ENCODE assay signal across 12 cellular contexts in genomic region chr7:22550514-22551010, GRCh38. TPM values are rescaled to one million over a fixed set of nuclear protein-coding genes. Genes with fewer than 3 reads are reported as not detected.
DNase-seq lines count a peak whose midpoint lies in the region; ATAC-seq, FAIRE-seq and TF ChIP-seq lines count a peak whose summit lies in the region.
"Had no signal": no experiment of that assay in that cellular context is flagged by ENCODE, and none has a peak within 500 bp of the region (broad histone marks: within the 10 kb centered on the region; RNA-seq: fewer than 3 reads in every experiment).

No MANE protein-coding gene starts in this region.

- H4K20me1 ChIP-seq in astrocyte (ENCODE audit: insufficient read depth, low read length) = no peaks in the 10 kb centered on the region

- no peak overlapping the region for H4K91ac ChIP-seq in mesenchymal stem cell (ENCODE audit: low read length)

- ATAC-seq in activated naive CD8-positive, alpha-beta T cell treated with anti-CD3 and anti-CD28 coated beads, Interleukin-2, amount 10 ng/mL, durations not matched to agents 7 days and 5 days (ENCODE audit: low read depth) = no peak
- no peak for ATAC-seq in activated naive CD8-positive, alpha-beta T cell treated with anti-CD3 and anti-CD28 coated beads, Interleukin-2, amount 50 U/mL, for 24 hours
- ATAC-seq in GM18867 (IDR thresholded peaks at IDR 0.05; ENCODE audit: unreplicated experiment) = no peak
- ATAC-seq in Right ventricle myocardium superior (ENCODE audit: poor library complexity) = no peak

- TF ChIP-seq CTCF in astrocyte (IDR thresholded peaks at IDR 0.05; ENCODE audit: insufficient read depth, low read depth, low read length) = no peak

- H3K27ac ChIP-seq in astrocyte (ENCODE audit: low read depth, low read length) (no peak overlapping the region), mesenchymal stem cell (ENCODE audit: low read length, poor library complexity, severe bottlenecking) (no peak overlapping the region)
- H3K27ac ChIP-seq: skin epidermis had no signal

- H2BK5ac ChIP-seq in mesenchymal stem cell (ENCODE audit: low read depth, low read length, poor library complexity, severe bottlenecking) = no peak overlapping the region

- no peaks in the 10 kb centered on the region for H3K36me3 Mint-ChIP-seq in activated naive CD8-positive, alpha-beta T cell treated with anti-CD3 and anti-CD28 coated beads, Interleukin-2, amount 10 ng/mL, durations not matched to agents 7 days and 5 days
- H3K36me3 Mint-ChIP-seq in activated naive CD8-positive, alpha-beta T cell treated with anti-CD3 and anti-CD28 coated beads, Interleukin-2, amount 50 U/mL, for 24 hours (ENCODE audit: low read depth) = no peaks in the 10 kb centered on the region
- H3K36me3 Mint-ChIP-seq in astrocyte (ENCODE audit: low read depth, unreplicated experiment) = no peaks in the 10 kb centered on the region

- no peak overlapping the region for H3K27ac Mint-ChIP-seq in activated naive CD8-positive, alpha-beta T cell treated with anti-CD3 and anti-CD28 coated beads, Interleukin-2, amount 10 ng/mL, durations not matched to agents 7 days and 5 days
- no peak overlapping the region for H3K27ac Mint-ChIP-seq in activated naive CD8-positive, alpha-beta T cell treated with anti-CD3 and anti-CD28 coated beads, Interleukin-2, amount 50 U/mL, for 24 hours
- no peak overlapping the region for H3K27ac Mint-ChIP-seq in astrocyte (ENCODE audit: unreplicated experiment)
- H3K27ac Mint-ChIP-seq: activated T-helper 17 cell treated with anti-CD3 and anti-CD28 coated beads, Interleukin-2, amount 50 U/mL, for 72 hours had no signal

- H3K36me3 ChIP-seq in astrocyte (ENCODE audit: insufficient read depth, low read length) (no peaks in the 10 kb centered on the region), mesenchymal stem cell (ENCODE audit: control insufficient read depth in 1 of 2, insufficient read depth in 2 of 2, low read depth in 1 of 2, low read length in 2 of 2) (no peaks in the 10 kb centered on the region)

- peaks cover 18% of the 10 kb centered on the region for H3K4me1 Mint-ChIP-seq in activated naive CD8-positive, alpha-beta T cell treated with anti-CD3 and anti-CD28 coated beads, Interleukin-2, amount 10 ng/mL, durations not matched to agents 7 days and 5 days
- peaks cover 14% of the 10 kb centered on the region for H3K4me1 Mint-ChIP-seq in activated naive CD8-positive, alpha-beta T cell treated with anti-CD3 and anti-CD28 coated beads, Interleukin-2, amount 50 U/mL, for 24 hours
- peaks cover 3% of the 10 kb centered on the region for H3K4me1 Mint-ChIP-seq in astrocyte (ENCODE audit: low read depth, unreplicated experiment)

- H3K4me3 ChIP-seq in astrocyte (ENCODE audit: insufficient read depth, low read depth, low read length) = no peak overlapping the region
- H3K4me3 ChIP-seq in mesenchymal stem cell (ENCODE audit: insufficient read depth in 1 of 2, low read depth in 1 of 2, low read length in 2 of 2) = peak overlapping the region in 1 of 2 experiments; percentile 75

- H3K9ac ChIP-seq in astrocyte (ENCODE audit: low read length) (peak overlapping the region; percentile 56), mesenchymal stem cell (ENCODE audit: low read length) (no peak overlapping the region)

- no peak for DNase-seq in activated naive CD8-positive, alpha-beta T cell treated with anti-CD3 and anti-CD28 coated beads, Interleukin-2, amount 10 ng/mL, durations not matched to agents 7 days and 5 days
- DNase-seq in activated naive CD8-positive, alpha-beta T cell treated with anti-CD3 and anti-CD28 coated beads, Interleukin-2, amount 50 U/mL, for 24 hours = no peak
- DNase-seq in astrocyte (ENCODE audit: low read depth) = no peak
- no peak for DNase-seq in mesenchymal stem cell
- no peak for DNase-seq in stimulated activated CD4-positive, alpha-beta T cell treated with anti-CD3 and anti-CD28 coated beads, Interleukin-4, amount 100 ng/mL, for 1 hour
- no peak for DNase-seq in Right ventricle myocardium superior
- no peak for DNase-seq in NCI-H2107 treated with DMSO at 0.1 percent for 48 hours (lab: John Stamatoyannopoulos, UW; ENCODE audit: unreplicated experiment)
- DNase-seq: NCI-H446 had no signal

- H3K4me1 ChIP-seq in astrocyte (ENCODE audit: insufficient read depth, low read length) (peaks cover 5% of the 10 kb centered on the region), mesenchymal stem cell (ENCODE audit: control insufficient read depth, insufficient read depth, low read depth, low read length) (peaks cover 9% of the 10 kb centered on the region)

- FAIRE-seq in astrocyte (lab: Jason Lieb, UNC) = no peak
- FAIRE-seq: HepG2 had no signal

- POLR2A ChIA-PET in activated naive CD8-positive, alpha-beta T cell treated with anti-CD3 and anti-CD28 coated beads, Interleukin-2, amount 10 ng/mL, durations not matched to agents 7 days and 5 days (lab: Charles Lee) = no interaction called here

- H3K4me2 ChIP-seq in astrocyte (ENCODE audit: low read length) = peak overlapping the region; percentile 93
- H3K4me2 ChIP-seq in mesenchymal stem cell (ENCODE audit: low read length, poor library complexity, severe bottlenecking) = peak overlapping the region; percentile 59

- no peaks in the 10 kb centered on the region for H3K79me1 ChIP-seq in mesenchymal stem cell (replicated peaks; ENCODE audit: low read length, poor library complexity, severe bottlenecking)

- H3K79me2 ChIP-seq in astrocyte (ENCODE audit: insufficient read depth, low read length) = no peaks in the 10 kb centered on the region

- no peak overlapping the region for H2AK5ac ChIP-seq in mesenchymal stem cell (ENCODE audit: low read length, severe bottlenecking)

- no peak overlapping the region for H2BK12ac ChIP-seq in mesenchymal stem cell (ENCODE audit: low read length in 2 of 2)

- H2BK15ac ChIP-seq in mesenchymal stem cell (ENCODE audit: low read depth, poor library complexity, severe bottlenecking) = no peak overlapping the region

- intact Hi-C loops in Right ventricle myocardium superior (cut with DNase I) = no loop called here

- peak overlapping the region; percentile 83 for H2AFZ ChIP-seq in astrocyte (ENCODE audit: low read depth, low read length)
- H2AFZ ChIP-seq in mesenchymal stem cell (ENCODE audit: low read depth, low read length) = no peak overlapping the region

- peak overlapping the region; percentile 75 for H3K4me3 Mint-ChIP-seq in activated naive CD8-positive, alpha-beta T cell treated with anti-CD3 and anti-CD28 coated beads, Interleukin-2, amount 10 ng/mL, durations not matched to agents 7 days and 5 days
- H3K4me3 Mint-ChIP-seq in activated naive CD8-positive, alpha-beta T cell treated with anti-CD3 and anti-CD28 coated beads, Interleukin-2, amount 50 U/mL, for 24 hours = no peak overlapping the region
- H3K4me3 Mint-ChIP-seq in astrocyte (ENCODE audit: unreplicated experiment) = peak overlapping the region; percentile 90

- H3K14ac ChIP-seq in mesenchymal stem cell (ENCODE audit: low read length in 2 of 2) = no peak overlapping the region

- WGBS in mesenchymal stem cell = no CpG with 5 or more reads among the region's 5 CpGs

- peaks cover 75% of the 10 kb centered on the region for H3K27me3 Mint-ChIP-seq in activated naive CD8-positive, alpha-beta T cell treated with anti-CD3 and anti-CD28 coated beads, Interleukin-2, amount 10 ng/mL, durations not matched to agents 7 days and 5 days
- peaks cover 62% of the 10 kb centered on the region for H3K27me3 Mint-ChIP-seq in activated naive CD8-positive, alpha-beta T cell treated with anti-CD3 and anti-CD28 coated beads, Interleukin-2, amount 50 U/mL, for 24 hours
- peaks cover 30% of the 10 kb centered on the region for H3K27me3 Mint-ChIP-seq in astrocyte (ENCODE audit: low read depth, unreplicated experiment)

- no peaks in the 10 kb centered on the region for H3K9me3 Mint-ChIP-seq in activated naive CD8-positive, alpha-beta T cell treated with anti-CD3 and anti-CD28 coated beads, Interleukin-2, amount 10 ng/mL, durations not matched to agents 7 days and 5 days
- H3K9me3 Mint-ChIP-seq in activated naive CD8-positive, alpha-beta T cell treated with anti-CD3 and anti-CD28 coated beads, Interleukin-2, amount 50 U/mL, for 24 hours = no peaks in the 10 kb centered on the region
- H3K9me3 Mint-ChIP-seq in astrocyte (ENCODE audit: unreplicated experiment) = no peaks in the 10 kb centered on the region
- H3K9me3 Mint-ChIP-seq: activated T-helper 17 cell treated with anti-CD3 and anti-CD28 coated beads, Interleukin-2, amount 50 U/mL, for 72 hours had no signal

- H4K8ac ChIP-seq in mesenchymal stem cell (ENCODE audit: low read length) = no peak overlapping the region

- H3K27me3 ChIP-seq in astrocyte (ENCODE audit: insufficient read depth, low read length) (peaks cover 3% of the 10 kb centered on the region), mesenchymal stem cell (ENCODE audit: control insufficient read depth in 1 of 2, insufficient read depth in 1 of 2, low read length in 2 of 2) (peaks cover 31 to 87% of the 10 kb centered on the region in 2 experiments)

- no peak overlapping the region for H3K23ac ChIP-seq in mesenchymal stem cell (ENCODE audit: low read length in 2 of 2)

- no peak overlapping the region for H3K4ac ChIP-seq in mesenchymal stem cell (ENCODE audit: low read depth in 1 of 2, low read length in 2 of 2)

- no peak overlapping the region for H3K18ac ChIP-seq in mesenchymal stem cell (ENCODE audit: low read depth in 1 of 2, low read length in 2 of 2)

- no peak overlapping the region for H2BK120ac ChIP-seq in mesenchymal stem cell (ENCODE audit: low read depth, low read length)

- H3K9me3 ChIP-seq in astrocyte (ENCODE audit: insufficient read depth, low read depth, low read length) (no peaks in the 10 kb centered on the region), mesenchymal stem cell (ENCODE audit: control insufficient read depth, low read length) (no peaks in the 10 kb centered on the region)

RNA-seq across cellular contexts. Expression of gene STEAP1B, which starts 50.6 kb away (rescaled TPM):
- total RNA-seq in activated naive CD8-positive, alpha-beta T cell treated with anti-CD3 and anti-CD28 coated beads, Interleukin-2, amount 10 ng/mL, durations not matched to agents 7 days and 5 days = under 1 TPM in 1 of 2 experiments, not detected in 1; 0.19 TPM
- total RNA-seq in astrocyte (1.1 and 1.3 TPM in 2 replicates), Right ventricle myocardium superior (0.43 TPM)
- polyA plus RNA-seq in mesenchymal stem cell (2013, experiment 1 of 2) = 1.3 TPM
- 1.4 TPM for polyA plus RNA-seq in mesenchymal stem cell (2013, experiment 2 of 2)
- total RNA-seq: HepG2 had no signal
- polyA plus RNA-seq: HepG2 had no signal
